1 cellular context compared by ENCODE assay signal in genomic region chr10:74117738-74118137, GRCh38.
TF ChIP-seq lines count a peak whose summit lies in the region.

No MANE protein-coding gene starts in this region.

TF ChIP-seq in GM23338, 12 proteins besides CTCF, POLR2A, EP300 and RAD21 (continued from another document):
- no peak for TF ChIP-seq ZNF462 (CRISPR knock-in tag; IDR thresholded peaks at IDR 0.05)
